14 cellular contexts compared by ENCODE assay signal in genomic region chr13:35283856-35284255, GRCh38.
DNase-seq lines count a peak whose midpoint lies in the region; ATAC-seq and TF ChIP-seq lines count a peak whose summit lies in the region.
"Had no signal": no experiment of that assay in that cellular context is flagged by ENCODE, and none has a peak within 500 bp of the region (broad histone marks: within the 10 kb centered on the region; RNA-seq: fewer than 3 reads in every experiment).

No MANE protein-coding gene starts in this region.

- CTCF ChIA-PET in WTC11 (lab: Charles Lee): no interaction called here
- CTCF ChIA-PET in activated naive CD4-positive, alpha-beta T cell treated with anti-CD3 and anti-CD28 coated beads, Interleukin-2, amount 10 ng/mL, durations not matched to agents 7 days and 5 days (lab: Charles Lee): no interaction called here

- H3K4me1 Mint-ChIP-seq in WTC11: peaks cover 3% of the 10 kb centered on the region
- no peaks in the 10 kb centered on the region for H3K4me1 Mint-ChIP-seq in activated naive CD4-positive, alpha-beta T cell treated with anti-CD3 and anti-CD28 coated beads, Interleukin-2, amount 10 ng/mL, durations not matched to agents 7 days and 5 days

- POLR2A ChIA-PET in WTC11 (lab: Charles Lee): no interaction called here

- TF ChIP-seq CTCF in WTC11 (IDR thresholded peaks at IDR 0.05): no peak

- no peaks in the 10 kb centered on the region for H3K36me3 Mint-ChIP-seq in WTC11
- no peaks in the 10 kb centered on the region for H3K36me3 Mint-ChIP-seq in activated naive CD4-positive, alpha-beta T cell treated with anti-CD3 and anti-CD28 coated beads, Interleukin-2, amount 10 ng/mL, durations not matched to agents 7 days and 5 days

- DNase-seq in NCI-H1694 (lab: John Stamatoyannopoulos, UW) (peak; percentile 12), NCI-H1694 treated with DMSO at 0.1 percent for 48 hours (lab: John Stamatoyannopoulos, UW) (no peak), NCI-H2081 (lab: John Stamatoyannopoulos, UW) (peak; percentile 7 to 70), WTC11 (ENCODE audit: low spot score) (no peak), renal cortical epithelial cell (ENCODE audit: low read depth) (peak; percentile 19), DMS79 treated with DMSO at 0.1 percent for 48 hours (lab: John Stamatoyannopoulos, UW) (no peak), RPMI8226 (no peak)
- no peak for DNase-seq in activated naive CD4-positive, alpha-beta T cell treated with anti-CD3 and anti-CD28 coated beads, Interleukin-2, amount 10 ng/mL, durations not matched to agents 7 days and 5 days
- DNase-seq: activated CD4-positive, alpha-beta T cell treated with anti-CD3 and anti-CD28 coated beads for 1 hour; activated T-cell treated with anti-CD3 and anti-CD28 coated beads, Interleukin-2, amount 50 U/mL, for 72 hours; DMS79; stimulated activated CD4-positive, alpha-beta T cell treated with anti-CD3 and anti-CD28 coated beads, Interleukin-15, amount 100 ng/mL, for 24 hours; stimulated activated CD8-positive, alpha-beta memory T cell treated with anti-CD3 and anti-CD28 coated beads, Interleukin-4, amount 100 ng/mL, for 48 hours had no signal

- H3K27me3 Mint-ChIP-seq in WTC11 (ENCODE audit: low read depth): no peaks in the 10 kb centered on the region
- H3K27me3 Mint-ChIP-seq in activated naive CD4-positive, alpha-beta T cell treated with anti-CD3 and anti-CD28 coated beads, Interleukin-2, amount 10 ng/mL, durations not matched to agents 7 days and 5 days: no peaks in the 10 kb centered on the region
- H3K27me3 Mint-ChIP-seq: brain had no signal

- no peak for ATAC-seq in WTC11
- ATAC-seq: activated T-cell treated with anti-CD3 and anti-CD28 coated beads, Interleukin-2, amount 50 U/mL, for 72 hours had no signal

- H3K27ac Mint-ChIP-seq in WTC11: no peak overlapping the region
- no peak overlapping the region for H3K27ac Mint-ChIP-seq in activated naive CD4-positive, alpha-beta T cell treated with anti-CD3 and anti-CD28 coated beads, Interleukin-2, amount 10 ng/mL, durations not matched to agents 7 days and 5 days
- H3K27ac Mint-ChIP-seq: activated T-cell treated with anti-CD3 and anti-CD28 coated beads, Interleukin-2, amount 50 U/mL, for 72 hours; brain had no signal

- no peak overlapping the region for H3K4me3 Mint-ChIP-seq in WTC11
- H3K4me3 Mint-ChIP-seq in activated naive CD4-positive, alpha-beta T cell treated with anti-CD3 and anti-CD28 coated beads, Interleukin-2, amount 10 ng/mL, durations not matched to agents 7 days and 5 days: no peak overlapping the region
- H3K4me3 Mint-ChIP-seq: activated T-cell treated with anti-CD3 and anti-CD28 coated beads, Interleukin-2, amount 50 U/mL, for 72 hours; brain had no signal

- H3K9me3 Mint-ChIP-seq in WTC11: no peaks in the 10 kb centered on the region
- H3K9me3 Mint-ChIP-seq in activated naive CD4-positive, alpha-beta T cell treated with anti-CD3 and anti-CD28 coated beads, Interleukin-2, amount 10 ng/mL, durations not matched to agents 7 days and 5 days: no peaks in the 10 kb centered on the region
- H3K9me3 Mint-ChIP-seq: activated T-cell treated with anti-CD3 and anti-CD28 coated beads, Interleukin-2, amount 50 U/mL, for 72 hours; brain had no signal

TF ChIP-seq in WTC11, 78 proteins besides CTCF, POLR2A, EP300 and RAD21:
- TF ChIP-seq ZNF232 (CRISPR knock-in tag; IDR thresholded peaks at IDR 0.05) (no peak), FOXP1 (CRISPR knock-in tag; IDR thresholded peaks at IDR 0.05; ENCODE audit: borderline replicate concordance) (no peak), GABPB1 (CRISPR knock-in tag; IDR thresholded peaks at IDR 0.05) (peak; percentile 39; the same call in 1 of the 2 replicates)

Comparison
In these comparisons a context has a peak if more than half of its experiments do, and no peak if none do; other contexts are left out.
1. DNase-seq: peak in NCI-H1694 (single experiment), NCI-H2081 (2 of 2) and renal cortical epithelial cell (single experiment); none in NCI-H1694 treated with DMSO at 0.1 percent for 48 hours (single experiment), WTC11 (single experiment), DMS79 treated with DMSO at 0.1 percent for 48 hours (single experiment), activated naive CD4-positive, alpha-beta T cell treated with anti-CD3 and anti-CD28 coated beads, Interleukin-2, amount 10 ng/mL, durations not matched to agents 7 days and 5 days (single experiment) and RPMI8226 (single experiment).